10 cellular contexts compared by ENCODE assay signal in the genomic region with DNA sequence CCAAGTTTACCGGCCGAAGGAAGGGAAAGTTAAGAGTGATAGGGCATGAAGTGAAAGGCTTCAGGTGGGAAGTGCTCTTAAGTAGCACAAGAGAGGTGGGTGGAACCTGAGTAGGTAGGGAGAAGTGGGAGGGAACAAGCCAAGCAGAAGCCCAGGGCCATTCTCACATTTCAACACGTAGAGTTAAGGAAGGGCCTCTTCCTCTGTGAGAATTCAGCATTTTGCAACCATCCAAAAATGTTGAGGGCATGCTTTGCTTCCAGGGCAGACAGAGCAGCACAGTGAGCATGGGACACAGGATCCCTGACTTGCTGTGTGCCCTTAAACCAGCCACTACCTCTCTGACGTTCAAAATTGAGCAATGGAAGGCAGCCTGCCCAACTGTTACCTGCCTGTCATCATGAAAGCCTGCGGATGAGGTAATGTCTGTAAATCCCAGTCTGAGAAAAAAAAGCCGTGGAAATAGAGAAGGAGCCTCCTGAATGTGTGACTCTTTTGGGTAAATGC. TPM values are rescaled to one million over a fixed set of nuclear protein-coding genes. Genes with fewer than 3 reads are reported as not detected.
DNase-seq lines count a peak whose midpoint lies in the region; ATAC-seq and TF ChIP-seq lines count a peak whose summit lies in the region.
"Had no signal": no experiment of that assay in that cellular context is flagged by ENCODE, and none has a peak within 500 bp of the region (broad histone marks: within the 10 kb centered on the region; RNA-seq: fewer than 3 reads in every experiment).

No MANE protein-coding gene starts in this region.

- H3K79me2 ChIP-seq in GM23338 (replicated peaks; ENCODE audit: insufficient read depth): peaks cover 73% of the 10 kb centered on the region

- H3K9ac ChIP-seq in BLaER1 treated with 17β-estradiol and CSF1 and Interleukin-3, amounts not matched to agents 10 nM and 100 nM: peak overlapping the region in 4 of 11 experiments; percentile 24 to 95 (median 92); a peak in 5 of 22 replicates

- POLR2A ChIA-PET in activated B cell treated with CpG ODN at 0.5 μM for 24 hours (lab: Charles Lee): interaction anchor here (0.9 to 3.8 kb wide), 4 partner anchors 10 to 126 kb away, joined by 3 to 19 read pairs (median 10); a partner anchor contains a TSS

- H3K27ac Mint-ChIP-seq in GM23338 (peak overlapping the region; percentile 44), activated B cell treated with CpG ODN at 0.5 μM for 24 hours (peak overlapping the region; percentile 99)

- H3K4me3 ChIP-seq in BLaER1 treated with 17β-estradiol and CSF1 and Interleukin-3, amounts not matched to agents 10 nM and 100 nM: peak overlapping the region in 4 of 10 experiments; percentile 7 to 93 (median 90); a peak in 5 of 20 replicates
- H3K4me3 ChIP-seq in GM23338 (no peak overlapping the region), ovary (no peak overlapping the region)

- H3K36me3 Mint-ChIP-seq in GM23338 (ENCODE audit: low read depth) (no peaks in the 10 kb centered on the region), activated B cell treated with CpG ODN at 0.5 μM for 24 hours (ENCODE audit: low read depth) (peaks cover 49% of the 10 kb centered on the region)

- no peaks in the 10 kb centered on the region for H3K9me3 Mint-ChIP-seq in GM23338
- H3K9me3 Mint-ChIP-seq in activated B cell treated with CpG ODN at 0.5 μM for 24 hours: peaks cover 6% of the 10 kb centered on the region

- H3K4me3 Mint-ChIP-seq in GM23338: peak overlapping the region; percentile 34; the same call in 1 of the 3 replicates
- peak overlapping the region; percentile 68 for H3K4me3 Mint-ChIP-seq in activated B cell treated with CpG ODN at 0.5 μM for 24 hours

- H3F3A ChIP-seq in GM23338 (replicated peaks; ENCODE audit: low read depth): no peaks in the 10 kb centered on the region

- H3K9me3 ChIP-seq in BLaER1 treated with 17β-estradiol and CSF1 and Interleukin-3, amounts not matched to agents 10 nM and 100 nM (replicated peaks in 1 of 11): peaks cover 0 to 3% (median 1%) of the 10 kb centered on the region in 11 experiments; a peak in 8 of 22 replicates
- H3K9me3 ChIP-seq in ovary: no peaks in the 10 kb centered on the region

- H3K4me2 ChIP-seq in BLaER1 treated with 17β-estradiol and CSF1 and Interleukin-3, amounts not matched to agents 10 nM and 100 nM: peak overlapping the region; percentile 85 to 100 (median 95)
- H3K4me2 ChIP-seq in GM23338: peak overlapping the region; percentile 87

- H2AFZ ChIP-seq in GM23338: no peak overlapping the region

- H3K4me1 Mint-ChIP-seq in GM23338 (peaks cover 39% of the 10 kb centered on the region), activated B cell treated with CpG ODN at 0.5 μM for 24 hours (peaks cover 89% of the 10 kb centered on the region)

- TF ChIP-seq CTCF in GM23338 (conservative IDR thresholded peaks at IDR 0.05; ENCODE audit: low read depth in 2 of 2) (no peak), activated B cell treated with CpG ODN at 0.5 μM for 24 hours (IDR thresholded peaks at IDR 0.05) (no peak), ovary (IDR thresholded peaks at IDR 0.05) (no peak)

- peaks cover 0 to 23% (median 8%) of the 10 kb centered on the region in 11 experiments; a peak in 9 of 22 replicates for H4K20me1 ChIP-seq in BLaER1 treated with 17β-estradiol and CSF1 and Interleukin-3, amounts not matched to agents 10 nM and 100 nM
- peaks cover 6% of the 10 kb centered on the region for H4K20me1 ChIP-seq in GM23338 (replicated peaks; ENCODE audit: insufficient read depth)

- H3K4me1 ChIP-seq in BLaER1 treated with 17β-estradiol and CSF1 and Interleukin-3, amounts not matched to agents 10 nM and 100 nM: peaks cover 75 to 92% (median 89%) of the 10 kb centered on the region in 10 experiments
- peaks cover 33% of the 10 kb centered on the region for H3K4me1 ChIP-seq in GM23338 (ENCODE audit: insufficient read depth)
- no peaks in the 10 kb centered on the region for H3K4me1 ChIP-seq in ovary (ENCODE audit: insufficient read depth)

- intact Hi-C loops in activated B cell treated with CpG ODN at 0.5 μM for 24 hours (cut with micrococcal nuclease): loop anchor here (10.0 kb wide), 1 partner anchor 306 kb away; a partner anchor contains a TSS
- intact Hi-C loops in ovary (cut with DNase I): no loop called here

- ATAC-seq in GM23338: peak; percentile 52
- ATAC-seq in activated B cell treated with CpG ODN at 0.5 μM for 24 hours (ENCODE audit: low read depth): no peak
- ATAC-seq in HG02759 (IDR thresholded peaks at IDR 0.05; ENCODE audit: unreplicated experiment): no peak
- no peak for ATAC-seq in GM21528 (IDR thresholded peaks at IDR 0.05; ENCODE audit: low FRiP score, unreplicated experiment)
- ATAC-seq: Panc1 had no signal

- H3K27me3 Mint-ChIP-seq in GM23338 (ENCODE audit: insufficient read depth, low read depth, poor library complexity): peaks cover 12% of the 10 kb centered on the region
- H3K27me3 Mint-ChIP-seq in activated B cell treated with CpG ODN at 0.5 μM for 24 hours: no peaks in the 10 kb centered on the region

- no peak for TF ChIP-seq POLR2A in ovary (IDR thresholded peaks at IDR 0.05)

- CTCF ChIA-PET in activated B cell treated with CpG ODN at 0.5 μM for 24 hours (lab: Charles Lee): interaction anchor here (1.2 to 1.4 kb wide), 2 partner anchors 15 to 120 kb away, joined by 3 to 5 read pairs; no protein-coding TSS in a partner anchor

- TF ChIP-seq EP300 in ovary (IDR thresholded peaks at IDR 0.05): no peak

- DNase-seq in GM23338 (ENCODE audit: low spot score): peak; percentile 73
- DNase-seq in activated B cell treated with CpG ODN at 0.5 μM for 24 hours: no peak
- peak; percentile 82 for DNase-seq in kidney tubule cell (ENCODE audit: low spot score)
- DNase-seq in ovary: no peak
- no peak for DNase-seq in NCI-H2081 (lab: John Stamatoyannopoulos, UW)
- DNase-seq: posterior cingulate gyrus had no signal

- H3K36me3 ChIP-seq in BLaER1 treated with 17β-estradiol and CSF1 and Interleukin-3, amounts not matched to agents 10 nM and 100 nM: peaks cover 0 to 26% (median 0%) of the 10 kb centered on the region in 11 experiments; a peak in 6 of 22 replicates
- H3K36me3 ChIP-seq in GM23338 (ENCODE audit: insufficient read depth): no peaks in the 10 kb centered on the region
- H3K36me3 ChIP-seq in ovary: no peaks in the 10 kb centered on the region

- peak overlapping the region in 8 of 11 experiments; percentile 16 to 96 (median 87); a peak in 13 of 22 replicates for H3K27ac ChIP-seq in BLaER1 treated with 17β-estradiol and CSF1 and Interleukin-3, amounts not matched to agents 10 nM and 100 nM
- H3K27ac ChIP-seq in GM23338 (ENCODE audit: low read depth) (no peak overlapping the region), ovary (no peak overlapping the region)

- 77 to 83% (median 82%) methylated on average over 6 of the region's 6 CpGs for WGBS in ovary, 3 donors

- H3K9me2 ChIP-seq in GM23338 (ENCODE audit: insufficient read depth): no peaks in the 10 kb centered on the region

- H3K27me3 ChIP-seq in BLaER1 treated with 17β-estradiol and CSF1 and Interleukin-3, amounts not matched to agents 10 nM and 100 nM: no peaks in the 10 kb centered on the region
- no peaks in the 10 kb centered on the region for H3K27me3 ChIP-seq in GM23338 (ENCODE audit: insufficient read depth)
- H3K27me3 ChIP-seq in ovary: no peaks in the 10 kb centered on the region

RNA-seq across cellular contexts. Expression of a gene that starts 3.3 kb away (rescaled TPM):
- total RNA-seq in GM23338 (2014; rRNA removed; shearing (Covaris generic)): 78.4 and 98.4 TPM in 2 replicates
- polyA plus RNA-seq in GM23338 (2016; fragmentation: Nextera tagmentation; extraction: Ambion mirVana) (54.1 and 58.9 TPM in 2 replicates), ovary (10 to 100 TPM in 1 of 2 donors, 1 to 10 TPM in 1; 4.9 to 39.8 TPM)
- total RNA-seq in activated B cell treated with CpG ODN at 0.5 μM for 24 hours (385 and 471 TPM in 2 replicates), ovary (10 to 100 TPM in 6 of 7 donors, 1 to 10 TPM in 1; 5.6 to 22.2 (median 17.1) TPM)

Comparison
In these comparisons a context has a peak if more than half of its experiments do, and no peak if none do; other contexts are left out.
1. H3K27ac ChIP-seq: peak in BLaER1 treated with 17β-estradiol and CSF1 and Interleukin-3, amounts not matched to agents 10 nM and 100 nM (8 of 11); none in GM23338 (single experiment) and ovary (0 of 2).
2. DNase-seq: peak in GM23338 (single experiment) and kidney tubule cell (single experiment); none in activated B cell treated with CpG ODN at 0.5 μM for 24 hours (single experiment), ovary (0 of 5) and NCI-H2081 (0 of 2).